ENCODE assay signal across 20 cellular contexts in genomic region chr2:2142350-2142749, GRCh38.
DNase-seq lines count a peak whose midpoint lies in the region; ATAC-seq and TF ChIP-seq lines count a peak whose summit lies in the region.
"Had no signal": no experiment of that assay in that cellular context is flagged by ENCODE, and none has a peak within 500 bp of the region (broad histone marks: within the 10 kb centered on the region; RNA-seq: fewer than 3 reads in every experiment).

No MANE protein-coding gene starts in this region.

- POLR2A ChIA-PET in A673 (lab: Charles Lee; ENCODE audit: low non-redundant PET) = no interaction called here

- ATAC-seq in left cardiac atrium = no peak
- ATAC-seq in HG03039 (IDR thresholded peaks at IDR 0.05; ENCODE audit: unreplicated experiment) = no peak
- no peak for ATAC-seq in esophagus mucosa
- ATAC-seq: T-cell had no signal

- intact Hi-C loops in A673 (cut with micrococcal nuclease; ENCODE audit: unreplicated experiment) = no loop called here
- intact Hi-C loops in left cardiac atrium (cut with DNase I) = no loop called here

- no peaks in the 10 kb centered on the region for H3K9me3 ChIP-seq in A673 (ENCODE audit: low read depth, low read length, poor library complexity, severe bottlenecking)
- no peaks in the 10 kb centered on the region for H3K9me3 ChIP-seq in BE2C
- H3K9me3 ChIP-seq in WERI-Rb-1 (ENCODE audit: severe bottlenecking) = peaks cover 4% of the 10 kb centered on the region

- H3K27me3 ChIP-seq in A673 (replicated peaks; ENCODE audit: insufficient read depth, low read depth, low read length, poor library complexity) = peaks cover 6% of the 10 kb centered on the region
- H3K27me3 ChIP-seq in BE2C = no peaks in the 10 kb centered on the region
- no peaks in the 10 kb centered on the region for H3K27me3 ChIP-seq in WERI-Rb-1 (ENCODE audit: insufficient read depth, low read depth, severe bottlenecking)
- H3K27me3 ChIP-seq: BLaER1 treated with 17β-estradiol and CSF1 and Interleukin-3, amounts not matched to agents 10 nM and 100 nM had no signal

- H3K4me3 ChIP-seq in A673 (ENCODE audit: low read depth, low read length, poor library complexity, severe bottlenecking) = no peak overlapping the region
- no peak overlapping the region for H3K4me3 ChIP-seq in BE2C (ENCODE audit: low read depth, low read length)
- H3K4me3 ChIP-seq in WERI-Rb-1 (ENCODE audit: low read depth, low read length) = no peak overlapping the region
- H3K4me3 ChIP-seq: BLaER1 treated with 17β-estradiol and CSF1 and Interleukin-3, amounts not matched to agents 10 nM and 100 nM had no signal

- CTCF ChIA-PET in A673 (lab: Charles Lee) = interaction anchor here (0.6 to 0.7 kb wide), 2 partner anchors 66 to 403 kb away, joined by 3 to 5 read pairs; no protein-coding TSS in a partner anchor

- H3K4me1 ChIP-seq in A673 (ENCODE audit: insufficient read depth, low read length, poor library complexity, severe bottlenecking) = no peaks in the 10 kb centered on the region
- H3K4me1 ChIP-seq in BE2C = no peaks in the 10 kb centered on the region

- no peaks in the 10 kb centered on the region for H3K36me3 ChIP-seq in A673 (ENCODE audit: insufficient read depth, low read length, poor library complexity, severe bottlenecking)
- peaks cover 4% of the 10 kb centered on the region; the same call in 1 of the 2 replicates for H3K36me3 ChIP-seq in BE2C
- H3K36me3 ChIP-seq in WERI-Rb-1 = no peaks in the 10 kb centered on the region
- H3K36me3 ChIP-seq: BLaER1 treated with 17β-estradiol and CSF1 and Interleukin-3, amounts not matched to agents 10 nM and 100 nM had no signal

- TF ChIP-seq CTCF in A673 (conservative IDR thresholded peaks at IDR 0.05; ENCODE audit: low read depth, low read length) = peak; percentile 32; the same call in 1 of the 2 replicates
- TF ChIP-seq CTCF in BE2C (IDR thresholded peaks at IDR 0.05; ENCODE audit: low read depth, low read length) = peak; percentile 48
- peak; percentile 59; the same call in 1 of the 2 replicates for TF ChIP-seq CTCF in WERI-Rb-1 (IDR thresholded peaks at IDR 0.05; ENCODE audit: low read depth, low read length)

- H3K27ac ChIP-seq in A673 (ENCODE audit: low read depth, low read length, poor library complexity, severe bottlenecking) (no peak overlapping the region), WERI-Rb-1 (no peak overlapping the region)
- H3K27ac ChIP-seq: BLaER1 treated with 17β-estradiol and CSF1 and Interleukin-3, amounts not matched to agents 10 nM and 100 nM had no signal

- no TSS peak for BruUV-seq in A673 (replicated peaks; lab: Mats Ljungman, UMichigan)

- DNase-seq in A673 (ENCODE audit: low spot score) (no peak), BE2C (no peak), NCI-H1694 treated with DMSO at 0.1 percent for 48 hours (lab: John Stamatoyannopoulos, UW) (peak; percentile 55), WERI-Rb-1 (no peak), left cardiac atrium (no peak)
- DNase-seq: ACHN; CD4-positive, alpha-beta memory T cell; GOT3; MM.1S; NCI-H1048; NCI-H1417 treated with DMSO at 0.1 percent for 48 hours; NCI-H1930; NCI-H446 treated with DMSO at 0.1 percent for 48 hours; NCI-H526 treated with DMSO at 0.1 percent for 48 hours; OCI-M1; Right ventricle myocardium superior; T-cell had no signal
